14 cellular contexts compared by ENCODE assay signal in the genomic region with DNA sequence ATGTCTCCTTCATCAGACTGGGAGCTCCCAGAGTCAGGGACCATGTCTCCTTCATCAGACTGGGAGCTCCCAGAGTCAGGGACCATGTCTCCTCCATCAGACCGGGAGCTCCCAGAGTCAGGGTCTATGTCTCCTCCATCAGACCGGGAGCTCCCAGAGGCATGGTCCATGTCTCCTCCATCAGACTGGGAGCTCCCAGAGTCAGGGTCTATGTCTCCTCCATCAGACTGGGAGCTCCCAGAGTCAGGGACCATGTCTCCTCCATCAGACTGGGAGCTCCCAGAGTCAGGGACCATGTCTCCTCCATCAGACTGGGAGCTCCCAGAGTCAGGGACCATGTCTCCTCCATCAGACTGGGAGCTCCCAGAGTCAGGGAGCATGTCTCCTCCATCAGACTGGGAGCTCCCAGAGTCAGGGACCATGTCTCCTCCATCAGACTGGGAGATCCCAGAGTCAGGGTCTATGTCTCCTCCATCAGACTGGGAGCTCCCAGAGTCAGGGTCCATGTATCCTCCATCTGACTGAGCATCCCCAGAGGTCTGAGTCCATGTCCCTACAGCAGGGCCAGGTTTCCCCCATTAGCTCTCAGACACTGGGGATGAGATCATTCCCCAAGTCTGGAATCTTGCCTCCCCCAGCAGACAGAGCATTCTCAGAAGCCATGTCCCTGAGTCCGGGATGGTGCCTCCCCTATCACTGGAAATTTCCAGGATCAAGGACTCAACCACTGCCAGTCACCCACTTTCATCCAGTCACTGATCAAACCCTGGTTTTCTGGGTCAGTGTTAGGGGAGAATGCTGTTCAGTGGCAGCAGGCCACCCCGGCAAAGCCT. TPM values are rescaled to one million over a fixed set of nuclear protein-coding genes. Genes with fewer than 3 reads are reported as not detected.
DNase-seq lines count a peak whose midpoint lies in the region; ATAC-seq, FAIRE-seq and TF ChIP-seq lines count a peak whose summit lies in the region.
"Not testable (repeated sequence)": the region's sequence is repeated elsewhere in the genome, so short reads cannot be mapped to it uniquely, and the experiment has no call there.
"Had no signal": no experiment of that assay in that cellular context is flagged by ENCODE, and none has a peak within 500 bp of the region (broad histone marks: within the 10 kb centered on the region; RNA-seq: fewer than 3 reads in every experiment).

No MANE protein-coding gene starts in this region.

- not testable (repeated sequence) for H3K27ac ChIP-seq in BLaER1; K562 (ENCODE audit: extremely low read depth, low read depth, low read length); HepG2 (ENCODE audit: extremely low read length, insufficient read depth, low read length); osteoblast (ENCODE audit: low read depth, low read length)

- H3K4me1 ChIP-seq in BLaER1 (peaks cover 12% of the 10 kb centered on the region), HepG2 (ENCODE audit: insufficient read depth, low read length) (peaks cover 21% of the 10 kb centered on the region)
- not testable (repeated sequence) for H3K4me1 ChIP-seq in K562 (replicated peaks in 1 of 2; ENCODE audit: control insufficient read depth in 2 of 2, insufficient read depth in 2 of 2, low read length in 2 of 2); osteoblast (ENCODE audit: insufficient read depth, low read length)

- H3K79me2 ChIP-seq in K562 (ENCODE audit: control insufficient read depth, insufficient read depth, low read length); HepG2 (ENCODE audit: insufficient read depth, low read length); osteoblast (ENCODE audit: insufficient read depth, low read length): not testable (repeated sequence)

- not testable (repeated sequence) for TF ChIP-seq POLR2A in K562 (conservative IDR thresholded peaks at IDR 0.05); HepG2 (IDR thresholded peaks at IDR 0.05; ENCODE audit: insufficient read depth in 1 of 2, low read depth in 2 of 2, low read length in 2 of 2)

- peak overlapping the region; percentile 58 for H3K4me2 ChIP-seq in BLaER1
- H3K4me2 ChIP-seq in K562 (ENCODE audit: insufficient read depth, low read length); HepG2 (ENCODE audit: low read depth, low read length); osteoblast (ENCODE audit: insufficient read depth, low read length): not testable (repeated sequence)

- CTCF ChIA-PET in K562 (lab: Yijun Ruan, JAX; ENCODE audit: low intra/inter-chr PET ratio), result interaction anchor here (0.6 kb wide), 1 partner anchor 61 kb away, joined by 3 read pairs; no protein-coding TSS in a partner anchor
- CTCF ChIA-PET in HepG2 (lab: Yijun Ruan, JAX; ENCODE audit: low intra/inter-chr PET ratio, low total read pairs), result not testable (repeated sequence)

- H3K9me3 ChIP-seq in BLaER1; K562 (replicated peaks; ENCODE audit: control insufficient read depth, insufficient read depth, low read depth, low read length); HepG2 (ENCODE audit: low read length); osteoblast (ENCODE audit: low read depth, low read length): not testable (repeated sequence)

- not testable (repeated sequence) for H2AFZ ChIP-seq in K562 (ENCODE audit: low read depth, low read length); HepG2 (ENCODE audit: low read length); osteoblast (ENCODE audit: low read length)

- H3K9me1 ChIP-seq in K562 (ENCODE audit: control insufficient read depth, insufficient read depth, low read length), result not testable (repeated sequence)

- POLR2A ChIA-PET in K562 (lab: Yijun Ruan, JAX) (interaction anchor here (0.6 to 1.1 kb wide), 2 partner anchors 11 to 61 kb away, joined by 3 to 4 read pairs; no protein-coding TSS in a partner anchor), HepG2 (lab: Yijun Ruan, JAX) (interaction anchor here (2.1 to 2.7 kb wide), 2 partner anchors 9 to 15 kb away, joined by 7 to 11 read pairs; no protein-coding TSS in a partner anchor)

- FAIRE-seq in K562 (lab: Jason Lieb, UNC); HepG2 (lab: Jason Lieb, UNC): not testable (repeated sequence)

- H4K20me1 ChIP-seq in BLaER1; K562 (replicated peaks; ENCODE audit: control insufficient read depth, insufficient read depth, low read length); HepG2 (ENCODE audit: insufficient read depth, low read length); osteoblast (ENCODE audit: insufficient read depth, low read length): not testable (repeated sequence)

- TF ChIP-seq RAD21 in K562 (CRISPR knock-in tag; conservative IDR thresholded peaks at IDR 0.05 in 1 of 2, IDR thresholded peaks at IDR 0.05 in 1 of 2); HepG2 (CRISPR knock-in tag; IDR thresholded peaks at IDR 0.05): not testable (repeated sequence)

- not testable (repeated sequence) for H3K27me3 ChIP-seq in BLaER1; K562 (ENCODE audit: control insufficient read depth in 2 of 2, insufficient read depth in 2 of 2, low read length in 2 of 2); HepG2 (ENCODE audit: control insufficient read depth in 1 of 2, insufficient read depth in 2 of 2, low read length in 2 of 2); osteoblast (ENCODE audit: insufficient read depth, low read length)

- 56% methylated on average over 2 of the region's 4 CpGs for WGBS in K562 (ENCODE audit: insufficient coverage, low coverage, missing lambda C conversion rate)
- WGBS in HepG2 (ENCODE audit: low lambda C conversion rate), result 58% methylated on average over 2 of the region's 4 CpGs

- H3K4me1 Mint-ChIP-seq in stimulated activated effector memory CD8-positive, alpha-beta T cell treated with anti-CD3 and anti-CD28 coated beads, Interleukin-12 subunit alpha, Interleukin-12 subunit beta, amount 100 ng/mL, for 72 hours, result peaks cover 12% of the 10 kb centered on the region

- not testable (repeated sequence) for H3K36me3 Mint-ChIP-seq in stimulated activated effector memory CD8-positive, alpha-beta T cell treated with anti-CD3 and anti-CD28 coated beads, Interleukin-12 subunit alpha, Interleukin-12 subunit beta, amount 100 ng/mL, for 72 hours

- not testable (repeated sequence) for H3K9ac ChIP-seq in BLaER1; K562 (ENCODE audit: insufficient read depth in 1 of 2, low read depth in 2 of 2, low read length in 2 of 2); HepG2 (ENCODE audit: insufficient read depth, low read depth, low read length)

- in situ Hi-C loops in K562 (cut with MboI); HepG2 (cut with HindIII; ENCODE audit: extremely low pct_ligation_motif_present, low pct_unique_long_range_greater_than_20kb): not testable (repeated sequence)

- H3K36me3 ChIP-seq in BLaER1; K562 (ENCODE audit: control insufficient read depth, insufficient read depth, low read length); HepG2 (replicated peaks in 1 of 2; ENCODE audit: control insufficient read depth in 1 of 2, insufficient read depth in 2 of 2, low read length in 2 of 2); osteoblast (ENCODE audit: insufficient read depth, low read length): not testable (repeated sequence)

- intact Hi-C loops in K562 (cut with micrococcal nuclease); HepG2 (cut with micrococcal nuclease; ENCODE audit: unreplicated experiment): not testable (repeated sequence)

- not testable (repeated sequence) for H3K4me3 Mint-ChIP-seq in stimulated activated effector memory CD8-positive, alpha-beta T cell treated with anti-CD3 and anti-CD28 coated beads, Interleukin-12 subunit alpha, Interleukin-12 subunit beta, amount 100 ng/mL, for 72 hours

- not testable (repeated sequence) for H3K9me3 Mint-ChIP-seq in stimulated activated effector memory CD8-positive, alpha-beta T cell treated with anti-CD3 and anti-CD28 coated beads, Interleukin-12 subunit alpha, Interleukin-12 subunit beta, amount 100 ng/mL, for 72 hours

- not testable (repeated sequence) for TF ChIP-seq CTCF in GM20000 (IDR thresholded peaks at IDR 0.05; ENCODE audit: extremely low read depth, missing control alignments); K562 (IDR thresholded peaks at IDR 0.05 in 2 of 3, conservative IDR thresholded peaks at IDR 0.05 in 1 of 3; ENCODE audit: insufficient read depth in 2 of 3, low read depth in 1 of 3, low read length in 3 of 3); HepG2 (CRISPR knock-in tag; IDR thresholded peaks at IDR 0.05); osteoblast (IDR thresholded peaks at IDR 0.05; ENCODE audit: extremely low read depth, low read depth, low read length)

- H3K27ac Mint-ChIP-seq in stimulated activated effector memory CD8-positive, alpha-beta T cell treated with anti-CD3 and anti-CD28 coated beads, Interleukin-12 subunit alpha, Interleukin-12 subunit beta, amount 100 ng/mL, for 72 hours, result peak overlapping the region; percentile 75

- H3K4me3 ChIP-seq in BLaER1; K562; HepG2 (replicated peaks in 1 of 3; ENCODE audit: insufficient read depth in 1 of 3, low read depth in 2 of 3, low read length in 3 of 3); osteoblast (ENCODE audit: insufficient read depth, low read length): not testable (repeated sequence)

- TF ChIP-seq EP300 in K562 (IDR thresholded peaks at IDR 0.05; ENCODE audit: low read length); HepG2 (IDR thresholded peaks at IDR 0.05; ENCODE audit: low read depth in 2 of 2, low read length in 2 of 2); HepG2 (CRISPR knock-in tag; IDR thresholded peaks at IDR 0.05; ENCODE audit: borderline replicate concordance): not testable (repeated sequence)

- not testable (repeated sequence) for BruUV-seq in K562 (replicated peaks; lab: Mats Ljungman, UMichigan); HepG2 (replicated peaks; lab: Mats Ljungman, UMichigan)

- peak; percentile 7 for DNase-seq in GM20000 (ENCODE audit: low spot score)
- not testable (repeated sequence) for DNase-seq in K562 (ENCODE audit: extremely low read depth in 1 of 4, low spot score in 3 of 4); HepG2 (ENCODE audit: low spot score); stimulated activated effector memory CD8-positive, alpha-beta T cell treated with anti-CD3 and anti-CD28 coated beads, Interleukin-12 subunit alpha, Interleukin-12 subunit beta, amount 100 ng/mL, for 72 hours (ENCODE audit: low spot score in 2 of 2)
- peak; percentile 80 for DNase-seq in osteoblast (ENCODE audit: insufficient read length, low spot score, missing footprints)

- ATAC-seq in K562; HepG2; stimulated activated effector memory CD8-positive, alpha-beta T cell treated with anti-CD3 and anti-CD28 coated beads, Interleukin-12 subunit alpha, Interleukin-12 subunit beta, amount 100 ng/mL, for 72 hours: not testable (repeated sequence)

RNA-seq across cellular contexts. Expression of gene CEACAM16, which starts 10.7 kb away (rescaled TPM):
- total RNA-seq in K562 (2011; cell fraction: chromatin; rRNA removed; ENCODE audit: low replicate concordance), result not detected in 2 replicates
- total RNA-seq in K562 (2011; cell fraction: nucleolus; rRNA removed), result not detected in 2 replicates
- total RNA-seq in K562 (2011; cell fraction: nucleoplasm; rRNA removed), result not detected in 2 replicates
- total RNA-seq in K562 (2014; rRNA removed), result not detected in 2 replicates
- not detected in 2 replicates for total RNA-seq in K562 (2014; rRNA removed; fragmentation: Illumina TruSeq; extraction: Trizol)
- not detected in 2 replicates for total RNA-seq in K562 (2015; rRNA removed; fragmentation: Illumina TruSeq; extraction: Trizol)
- not detected in 2 replicates for total RNA-seq in K562 (2021)
- polyA plus RNA-seq in K562 (2011; rRNA removed), result not detected in 2 replicates
- polyA plus RNA-seq in K562 (2011; cell fraction: cytosol; rRNA removed), result not detected in 2 replicates
- not detected in 2 replicates for polyA plus RNA-seq in K562 (2011; cell fraction: nucleus; rRNA removed)
- not detected in 2 replicates for polyA plus RNA-seq in K562 (2012)
- not detected in 2 replicates for polyA plus RNA-seq in K562 (2014; fragmentation: Illumina TruSeq; extraction: Trizol)
- polyA plus RNA-seq in K562 (2014; fragmentation: Nextera tagmentation; extraction: Ambion mirVana), result not detected
- not detected in 2 replicates for polyA plus RNA-seq in K562 (2014; rRNA removed)
- polyA minus RNA-seq in K562 (2011; rRNA and poly(A)+ RNA removed), result not detected in 2 replicates
- not detected in 2 replicates for polyA minus RNA-seq in K562 (2011; cell fraction: cytosol; rRNA and poly(A)+ RNA removed)
- not detected in 2 replicates for polyA minus RNA-seq in K562 (2011; cell fraction: nucleus; rRNA and poly(A)+ RNA removed)
- total RNA-seq in HepG2 (2016; rRNA removed; fragmentation: Illumina TruSeq; extraction: Trizol), result not detected in 2 replicates
- total RNA-seq in HepG2 (2016; cell fraction: cytosol; rRNA removed; fragmentation: Illumina TruSeq; extraction: Trizol; ENCODE audit: low read depth), result not detected in 2 replicates
- not detected in 2 replicates for total RNA-seq in HepG2 (2016; cell fraction: insoluble cytoplasmic fraction; rRNA removed; fragmentation: Illumina TruSeq; extraction: Trizol)
- total RNA-seq in HepG2 (2016; cell fraction: membrane; rRNA removed; fragmentation: Illumina TruSeq; extraction: Trizol), result not detected in 2 replicates
- not detected in 2 replicates for total RNA-seq in HepG2 (2016; cell fraction: nucleus; rRNA removed; fragmentation: Illumina TruSeq; extraction: Trizol)
- polyA plus RNA-seq in HepG2 (2011; rRNA removed), result not detected in 2 replicates
- not detected in 2 replicates for polyA plus RNA-seq in HepG2 (2011; cell fraction: cytosol; rRNA removed)
- not detected in 2 replicates for polyA plus RNA-seq in HepG2 (2011; cell fraction: nucleus; rRNA removed)
- not detected in 2 replicates for polyA plus RNA-seq in HepG2 (2012)
- not detected in 2 replicates for polyA plus RNA-seq in HepG2 (2016; cell fraction: cytosol; fragmentation: Illumina TruSeq; extraction: Trizol; ENCODE audit: low read depth)
- polyA plus RNA-seq in HepG2 (2016; cell fraction: insoluble cytoplasmic fraction; fragmentation: Illumina TruSeq; extraction: Trizol; ENCODE audit: low read depth), result not detected in 2 replicates
- polyA plus RNA-seq in HepG2 (2016; cell fraction: membrane; fragmentation: Illumina TruSeq; extraction: Trizol; ENCODE audit: low read depth), result not detected in 2 replicates
- polyA plus RNA-seq in HepG2 (2016; cell fraction: nucleus; fragmentation: Illumina TruSeq; extraction: Trizol; ENCODE audit: insufficient read depth, low read depth), result not detected in 2 replicates
- polyA minus RNA-seq in HepG2 (2011; rRNA and poly(A)+ RNA removed; ENCODE audit: low replicate concordance), result not detected in 2 replicates
- not detected in 2 replicates for polyA minus RNA-seq in HepG2 (2011; cell fraction: cytosol; rRNA and poly(A)+ RNA removed)
- polyA minus RNA-seq in HepG2 (2011; cell fraction: nucleus; rRNA and poly(A)+ RNA removed), result not detected in 2 replicates
- under 0.01 TPM in 1 of 2 replicates, not detected in the other for total RNA-seq in osteoblast
- total RNA-seq: A673; CD4-positive, alpha-beta T cell; CD8-positive, alpha-beta memory T cell; Daoy; G401; HFFc6 had no signal
- polyA plus RNA-seq: BJ; CD14-positive monocyte; CD8-positive, alpha-beta memory T cell had no signal

RNA-seq across cellular contexts. Expression of gene CEACAM19, which starts 38.4 kb away (rescaled TPM):
- total RNA-seq in K562 (2011; cell fraction: chromatin; rRNA removed; ENCODE audit: low replicate concordance), result 0.65 and 0.67 TPM in 2 replicates
- 0.67 and 0.79 TPM in 2 replicates for total RNA-seq in K562 (2011; cell fraction: nucleolus; rRNA removed)
- total RNA-seq in K562 (2011; cell fraction: nucleoplasm; rRNA removed), result not detected in 2 replicates
- total RNA-seq in K562 (2014; rRNA removed) (0.49 TPM in 1 of 2 replicates, not detected in the other), K562 (2014; rRNA removed; fragmentation: Illumina TruSeq; extraction: Trizol) (0.13 and 0.15 TPM in 2 replicates), K562 (2015; rRNA removed; fragmentation: Illumina TruSeq; extraction: Trizol) (0.15 TPM in 1 of 2 replicates, not detected in the other), K562 (2021) (0.09 and 0.29 TPM in 2 replicates), HepG2 (2016; rRNA removed; fragmentation: Illumina TruSeq; extraction: Trizol) (0.66 and 1.3 TPM in 2 replicates), osteoblast (0.72 and 1.2 TPM in 2 replicates)
- polyA plus RNA-seq in K562 (2011; rRNA removed) (0.17 and 0.31 TPM in 2 replicates), K562 (2014; fragmentation: Illumina TruSeq; extraction: Trizol) (0.17 and 0.30 TPM in 2 replicates), K562 (2014; fragmentation: Nextera tagmentation; extraction: Ambion mirVana) (not detected), K562 (2014; rRNA removed) (0.50 TPM in 1 of 2 replicates, not detected in the other), HepG2 (2011; rRNA removed) (4.0 and 6.3 TPM in 2 replicates)
- 0.06 TPM in 1 of 2 replicates, not detected in the other for polyA plus RNA-seq in K562 (2011; cell fraction: cytosol; rRNA removed)
- polyA plus RNA-seq in K562 (2011; cell fraction: nucleus; rRNA removed), result 1.1 and 1.3 TPM in 2 replicates
- 0.25 and 2.0 TPM in 2 replicates for polyA plus RNA-seq in K562 (2012)
- polyA minus RNA-seq in K562 (2011; rRNA and poly(A)+ RNA removed), result 0.24 TPM in 1 of 2 replicates, not detected in the other
- not detected in 2 replicates for polyA minus RNA-seq in K562 (2011; cell fraction: cytosol; rRNA and poly(A)+ RNA removed)
- polyA minus RNA-seq in K562 (2011; cell fraction: nucleus; rRNA and poly(A)+ RNA removed), result 0.44 and 0.54 TPM in 2 replicates
- 0.18 and 0.30 TPM in 2 replicates for total RNA-seq in HepG2 (2016; cell fraction: cytosol; rRNA removed; fragmentation: Illumina TruSeq; extraction: Trizol; ENCODE audit: low read depth)
- 0.22 and 1.3 TPM in 2 replicates for total RNA-seq in HepG2 (2016; cell fraction: insoluble cytoplasmic fraction; rRNA removed; fragmentation: Illumina TruSeq; extraction: Trizol)
- total RNA-seq in HepG2 (2016; cell fraction: membrane; rRNA removed; fragmentation: Illumina TruSeq; extraction: Trizol), result 0.38 and 0.65 TPM in 2 replicates
- total RNA-seq in HepG2 (2016; cell fraction: nucleus; rRNA removed; fragmentation: Illumina TruSeq; extraction: Trizol), result 2.7 and 2.8 TPM in 2 replicates
- polyA plus RNA-seq in HepG2 (2011; cell fraction: cytosol; rRNA removed), result 1.3 and 1.5 TPM in 2 replicates
- 16.3 and 18.1 TPM in 2 replicates for polyA plus RNA-seq in HepG2 (2011; cell fraction: nucleus; rRNA removed)
- 4.6 and 6.9 TPM in 2 replicates for polyA plus RNA-seq in HepG2 (2012)
- polyA plus RNA-seq in HepG2 (2016; cell fraction: cytosol; fragmentation: Illumina TruSeq; extraction: Trizol; ENCODE audit: low read depth), result 0.32 and 0.38 TPM in 2 replicates
- 0.47 and 0.99 TPM in 2 replicates for polyA plus RNA-seq in HepG2 (2016; cell fraction: insoluble cytoplasmic fraction; fragmentation: Illumina TruSeq; extraction: Trizol; ENCODE audit: low read depth)
- polyA plus RNA-seq in HepG2 (2016; cell fraction: membrane; fragmentation: Illumina TruSeq; extraction: Trizol; ENCODE audit: low read depth), result 0.88 and 0.98 TPM in 2 replicates
- polyA plus RNA-seq in HepG2 (2016; cell fraction: nucleus; fragmentation: Illumina TruSeq; extraction: Trizol; ENCODE audit: insufficient read depth, low read depth), result 11.9 and 13.8 TPM in 2 replicates
- polyA minus RNA-seq in HepG2 (2011; rRNA and poly(A)+ RNA removed; ENCODE audit: low replicate concordance), result 6.6 and 9.0 TPM in 2 replicates
- 0.59 and 0.88 TPM in 2 replicates for polyA minus RNA-seq in HepG2 (2011; cell fraction: cytosol; rRNA and poly(A)+ RNA removed)
- 11.7 and 11.8 TPM in 2 replicates for polyA minus RNA-seq in HepG2 (2011; cell fraction: nucleus; rRNA and poly(A)+ RNA removed)
- polyA plus RNA-seq: CD14-positive monocyte; CD8-positive, alpha-beta memory T cell had no signal

RNA-seq across cellular contexts. Expression of gene BCL3, which starts 38.9 kb away (rescaled TPM):
- total RNA-seq in K562 (2011; cell fraction: chromatin; rRNA removed; ENCODE audit: low replicate concordance), result 3.7 and 11.5 TPM in 2 replicates
- 6.4 and 6.8 TPM in 2 replicates for total RNA-seq in K562 (2011; cell fraction: nucleolus; rRNA removed)
- 2.5 and 7.1 TPM in 2 replicates for total RNA-seq in K562 (2011; cell fraction: nucleoplasm; rRNA removed)
- total RNA-seq in K562 (2014; rRNA removed) (1.1 TPM in 2 replicates), K562 (2014; rRNA removed; fragmentation: Illumina TruSeq; extraction: Trizol) (0.07 TPM in 1 of 2 replicates, not detected in the other), K562 (2015; rRNA removed; fragmentation: Illumina TruSeq; extraction: Trizol) (0.33 and 0.72 TPM in 2 replicates), K562 (2021) (1.9 and 2.4 TPM in 2 replicates), HepG2 (2016; rRNA removed; fragmentation: Illumina TruSeq; extraction: Trizol) (2.0 and 4.0 TPM in 2 replicates), osteoblast (6.5 and 7.2 TPM in 2 replicates)
- polyA plus RNA-seq in K562 (2011; rRNA removed) (0.28 and 1.2 TPM in 2 replicates), K562 (2014; fragmentation: Illumina TruSeq; extraction: Trizol) (0.67 and 0.93 TPM in 2 replicates), K562 (2014; fragmentation: Nextera tagmentation; extraction: Ambion mirVana) (under 1 TPM in 1 of 2 experiments, not detected in 1; 0.03 TPM), K562 (2014; rRNA removed) (0.97 and 2.4 TPM in 2 replicates), HepG2 (2011; rRNA removed) (2.3 and 2.6 TPM in 2 replicates)
- polyA plus RNA-seq in K562 (2011; cell fraction: cytosol; rRNA removed), result 0.43 and 2.4 TPM in 2 replicates
- polyA plus RNA-seq in K562 (2011; cell fraction: nucleus; rRNA removed), result 5.5 and 6.5 TPM in 2 replicates
- 2.5 and 9.1 TPM in 2 replicates for polyA plus RNA-seq in K562 (2012)
- 0.21 TPM in 1 of 2 replicates, not detected in the other for polyA minus RNA-seq in K562 (2011; rRNA and poly(A)+ RNA removed)
- 2.5 TPM in 2 replicates for polyA minus RNA-seq in K562 (2011; cell fraction: cytosol; rRNA and poly(A)+ RNA removed)
- 0.78 and 2.3 TPM in 2 replicates for polyA minus RNA-seq in K562 (2011; cell fraction: nucleus; rRNA and poly(A)+ RNA removed)
- total RNA-seq in HepG2 (2016; cell fraction: cytosol; rRNA removed; fragmentation: Illumina TruSeq; extraction: Trizol; ENCODE audit: low read depth), result 4.5 and 8.9 TPM in 2 replicates
- total RNA-seq in HepG2 (2016; cell fraction: insoluble cytoplasmic fraction; rRNA removed; fragmentation: Illumina TruSeq; extraction: Trizol), result 1.9 and 4.2 TPM in 2 replicates
- 8.2 and 10.1 TPM in 2 replicates for total RNA-seq in HepG2 (2016; cell fraction: membrane; rRNA removed; fragmentation: Illumina TruSeq; extraction: Trizol)
- total RNA-seq in HepG2 (2016; cell fraction: nucleus; rRNA removed; fragmentation: Illumina TruSeq; extraction: Trizol), result 3.1 and 4.6 TPM in 2 replicates
- 1.8 and 3.4 TPM in 2 replicates for polyA plus RNA-seq in HepG2 (2011; cell fraction: cytosol; rRNA removed)
- polyA plus RNA-seq in HepG2 (2011; cell fraction: nucleus; rRNA removed), result 23.1 and 29.5 TPM in 2 replicates
- polyA plus RNA-seq in HepG2 (2012), result 6.8 and 9.9 TPM in 2 replicates
- 13.0 TPM in 2 replicates for polyA plus RNA-seq in HepG2 (2016; cell fraction: cytosol; fragmentation: Illumina TruSeq; extraction: Trizol; ENCODE audit: low read depth)
- 8.2 and 12.0 TPM in 2 replicates for polyA plus RNA-seq in HepG2 (2016; cell fraction: insoluble cytoplasmic fraction; fragmentation: Illumina TruSeq; extraction: Trizol; ENCODE audit: low read depth)
- polyA plus RNA-seq in HepG2 (2016; cell fraction: membrane; fragmentation: Illumina TruSeq; extraction: Trizol; ENCODE audit: low read depth), result 18.9 and 20.6 TPM in 2 replicates
- 17.9 and 18.7 TPM in 2 replicates for polyA plus RNA-seq in HepG2 (2016; cell fraction: nucleus; fragmentation: Illumina TruSeq; extraction: Trizol; ENCODE audit: insufficient read depth, low read depth)
- 5.3 and 5.6 TPM in 2 replicates for polyA minus RNA-seq in HepG2 (2011; rRNA and poly(A)+ RNA removed; ENCODE audit: low replicate concordance)
- polyA minus RNA-seq in HepG2 (2011; cell fraction: cytosol; rRNA and poly(A)+ RNA removed), result 4.7 and 5.7 TPM in 2 replicates
- 3.2 and 4.1 TPM in 2 replicates for polyA minus RNA-seq in HepG2 (2011; cell fraction: nucleus; rRNA and poly(A)+ RNA removed)
